9 cellular contexts compared by ENCODE assay signal in the genomic region with DNA sequence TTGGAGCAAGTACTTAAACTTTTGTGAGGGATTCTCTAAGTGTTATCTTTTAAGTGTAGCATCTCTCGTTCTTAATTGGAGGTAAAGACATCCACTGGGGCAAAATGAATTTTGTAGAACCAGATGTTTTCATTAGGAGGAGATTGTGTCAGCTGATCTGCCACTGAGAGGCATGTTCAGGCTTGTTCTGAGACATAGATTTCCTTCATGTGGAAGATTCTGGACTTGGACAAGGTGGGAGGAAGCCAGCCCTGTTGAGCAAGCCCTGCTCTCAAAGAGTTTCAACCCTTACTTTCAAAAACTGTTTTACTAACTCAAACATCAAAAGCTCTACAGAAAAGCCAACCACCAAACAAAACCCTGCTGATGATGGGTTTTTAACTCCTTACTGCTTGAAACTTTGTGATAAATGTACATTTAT. TPM values are rescaled to one million over a fixed set of nuclear protein-coding genes. Genes with fewer than 3 reads are reported as not detected.
A peak's percentile ranks its signal among the peaks of the same experiment; 100 is the strongest.
DNase-seq lines count a peak whose midpoint lies in the region; ATAC-seq and TF ChIP-seq lines count a peak whose summit lies in the region.
"Had no signal": no experiment of that assay in that cellular context is flagged by ENCODE, and none has a peak within 500 bp of the region (broad histone marks: within the 10 kb centered on the region; RNA-seq: fewer than 3 reads in every experiment).

No MANE protein-coding gene starts in this region.

- H3K36me3 ChIP-seq in thyroid gland, result no peaks in the 10 kb centered on the region

- CTCF ChIA-PET in GM10248 (lab: Yijun Ruan, JAX), result no interaction called here

- no peak overlapping the region for H3K4me3 ChIP-seq in thyroid gland (replicated peaks in 1 of 3)

- peak overlapping the region; percentile 95 for H3K27ac Mint-ChIP-seq in activated naive CD8-positive, alpha-beta T cell treated with anti-CD3 and anti-CD28 coated beads, Interleukin-2, amount 10 ng/mL, durations not matched to agents 7 days and 5 days
- peak overlapping the region; percentile 69 to 92 (median 86) for H3K27ac Mint-ChIP-seq in immature natural killer cell

- H3K9me3 ChIP-seq in thyroid gland, result no peaks in the 10 kb centered on the region

- peak; percentile 33 for DNase-seq in activated CD4-positive, alpha-beta T cell treated with anti-CD3 and anti-CD28 coated beads for 48 hours
- DNase-seq in activated CD4-positive, alpha-beta T cell treated with anti-CD3 and anti-CD28 coated beads for 4 hours, result no peak
- DNase-seq in activated naive CD8-positive, alpha-beta T cell treated with anti-CD3 and anti-CD28 coated beads, Interleukin-2, amount 10 ng/mL, durations not matched to agents 7 days and 5 days, result no peak
- DNase-seq in immature natural killer cell (no peak), thyroid gland (peak; percentile 48 to 50), NCI-H345 (lab: John Stamatoyannopoulos, UW) (no peak), GM10248 (ENCODE audit: extremely low spot score) (no peak)
- DNase-seq: DMS53 had no signal

- no peak for TF ChIP-seq POLR2A in thyroid gland (IDR thresholded peaks at IDR 0.05)

- peaks cover 35% of the 10 kb centered on the region for H3K36me3 Mint-ChIP-seq in activated naive CD8-positive, alpha-beta T cell treated with anti-CD3 and anti-CD28 coated beads, Interleukin-2, amount 10 ng/mL, durations not matched to agents 7 days and 5 days
- no peaks in the 10 kb centered on the region for H3K36me3 Mint-ChIP-seq in immature natural killer cell

- peak overlapping the region; percentile 88 for H3K4me3 Mint-ChIP-seq in activated naive CD8-positive, alpha-beta T cell treated with anti-CD3 and anti-CD28 coated beads, Interleukin-2, amount 10 ng/mL, durations not matched to agents 7 days and 5 days
- H3K4me3 Mint-ChIP-seq in immature natural killer cell, result peak overlapping the region; percentile 79 to 93 (median 83)

- H3K27me3 Mint-ChIP-seq in activated naive CD8-positive, alpha-beta T cell treated with anti-CD3 and anti-CD28 coated beads, Interleukin-2, amount 10 ng/mL, durations not matched to agents 7 days and 5 days, result no peaks in the 10 kb centered on the region
- H3K27me3 Mint-ChIP-seq in immature natural killer cell (ENCODE audit: low read depth in 3 of 3), result peaks cover 2 to 9% (median 3%) of the 10 kb centered on the region in 3 donors

- peaks cover 52% of the 10 kb centered on the region for H3K4me1 Mint-ChIP-seq in activated naive CD8-positive, alpha-beta T cell treated with anti-CD3 and anti-CD28 coated beads, Interleukin-2, amount 10 ng/mL, durations not matched to agents 7 days and 5 days
- peaks cover 11 to 60% of the 10 kb centered on the region in 2 donors for H3K4me1 Mint-ChIP-seq in immature natural killer cell

- H3K4me1 ChIP-seq in thyroid gland, result peaks cover 16 to 46% of the 10 kb centered on the region in 2 donors

- POLR2A ChIA-PET in activated naive CD8-positive, alpha-beta T cell treated with anti-CD3 and anti-CD28 coated beads, Interleukin-2, amount 10 ng/mL, durations not matched to agents 7 days and 5 days (lab: Charles Lee), result interaction anchor here (0.6 to 1.6 kb wide), 5 partner anchors 13 to 587 kb away, joined by 3 to 7 read pairs (median 3); no protein-coding TSS in a partner anchor
- POLR2A ChIA-PET in GM10248 (lab: Yijun Ruan, JAX), result no interaction called here

- WGBS in thyroid gland, 2 donors, result 41 to 47% methylated on average over 1 of the region's 1 CpG

- no peaks in the 10 kb centered on the region for H3K27me3 ChIP-seq in thyroid gland

- intact Hi-C loops in thyroid gland (cut with DNase I), result no loop called here

- H3K9me3 Mint-ChIP-seq in activated naive CD8-positive, alpha-beta T cell treated with anti-CD3 and anti-CD28 coated beads, Interleukin-2, amount 10 ng/mL, durations not matched to agents 7 days and 5 days, result no peaks in the 10 kb centered on the region
- H3K9me3 Mint-ChIP-seq in immature natural killer cell, result no peaks in the 10 kb centered on the region

- peak overlapping the region in 1 of 3 donors; percentile 47 for H3K27ac ChIP-seq in thyroid gland

- TF ChIP-seq CTCF in thyroid gland (IDR thresholded peaks at IDR 0.05), result no peak
- no peak for TF ChIP-seq CTCF in GM10248 (IDR thresholded peaks at IDR 0.05; ENCODE audit: control extremely low read depth, extremely low read depth, low read depth, missing control alignments)

- ATAC-seq in activated naive CD8-positive, alpha-beta T cell treated with anti-CD3 and anti-CD28 coated beads, Interleukin-2, amount 10 ng/mL, durations not matched to agents 7 days and 5 days (ENCODE audit: low read depth), result peak; percentile 26
- ATAC-seq in GM19351 (IDR thresholded peaks at IDR 0.05; ENCODE audit: unreplicated experiment), result no peak

RNA-seq across cellular contexts. Expression of a gene that starts 6.5 kb away (rescaled TPM):
- 10 to 100 TPM; 79.8 to 84.5 TPM for total RNA-seq in activated naive CD8-positive, alpha-beta T cell treated with anti-CD3 and anti-CD28 coated beads, Interleukin-2, amount 10 ng/mL, durations not matched to agents 7 days and 5 days
- 1 to 10 TPM; 2.1 to 4.6 (median 3.4) TPM for polyA plus RNA-seq in immature natural killer cell
- total RNA-seq in thyroid gland, result 10 to 100 TPM; 33.8 to 47.3 (median 35.7) TPM

Comparison
In these comparisons a context has a peak if more than half of its experiments do, and no peak if none do; other contexts are left out.
1. DNase-seq: peak in activated CD4-positive, alpha-beta T cell treated with anti-CD3 and anti-CD28 coated beads for 48 hours (single experiment) and thyroid gland (2 of 2); none in activated CD4-positive, alpha-beta T cell treated with anti-CD3 and anti-CD28 coated beads for 4 hours (0 of 2), activated naive CD8-positive, alpha-beta T cell treated with anti-CD3 and anti-CD28 coated beads, Interleukin-2, amount 10 ng/mL, durations not matched to agents 7 days and 5 days (single experiment), immature natural killer cell (0 of 3), NCI-H345 (single experiment) and GM10248 (single experiment).